Comparison of ENCODE assay signal across 28 cellular contexts in the genomic region with DNA sequence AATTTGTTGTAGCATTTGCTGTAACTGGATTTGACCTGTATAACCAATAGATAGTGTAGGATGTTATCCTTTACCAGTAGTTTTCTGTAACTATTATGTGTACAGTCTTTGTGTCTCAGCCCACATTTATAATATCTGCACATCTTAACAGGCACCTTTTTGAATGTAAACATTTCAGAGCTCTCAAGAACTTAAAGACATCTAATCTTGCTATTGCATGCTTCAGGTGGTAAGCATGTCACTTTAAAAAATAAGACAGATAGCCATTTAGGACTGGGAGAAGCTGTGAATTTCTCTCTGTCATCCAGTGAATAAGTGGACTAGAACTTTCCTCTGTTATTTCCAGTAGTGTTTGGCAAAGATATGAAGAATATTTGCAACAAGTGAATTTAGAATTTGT. TPM values are rescaled to one million over a fixed set of nuclear protein-coding genes. Genes with fewer than 3 reads are reported as not detected.
"Had no signal": no experiment of that assay in that cellular context is flagged by ENCODE, and none has a peak within 500 bp of the region (broad histone marks: within the 10 kb centered on the region; RNA-seq: fewer than 3 reads in every experiment).

No MANE protein-coding gene starts in this region.

- H3K36me3 ChIP-seq: stomach, suprapubic skin, thoracic aorta, thyroid gland, tibial artery, tibial nerve, transverse colon, upper lobe of left lung, upper lobe of right lung, uterus, vagina had no signal

- FAIRE-seq: urothelium cell line had no signal

- H3K27me3 ChIP-seq: stomach, suprapubic skin, testis, thyroid gland, tibial artery, tibial nerve, transverse colon, upper lobe of left lung, upper lobe of right lung, uterus, vagina had no signal

- H3K27ac ChIP-seq: stomach, suprapubic skin, testis, thoracic aorta, thyroid gland, tibial artery, tibial nerve, transverse colon, upper lobe of left lung, upper lobe of right lung, uterus, vagina had no signal

- H3K4me3 ChIP-seq: stomach, suprapubic skin, testis, thoracic aorta, thyroid gland, tibial artery, tibial nerve, transverse colon, upper lobe of left lung, upper lobe of right lung, uterus, vagina had no signal

- H3K9me3 ChIP-seq: stomach, suprapubic skin, testis, thoracic aorta, thyroid gland, tibial artery, tibial nerve, transverse colon, upper lobe of left lung, upper lobe of right lung, uterus, vagina had no signal

- DNase-seq: stimulated activated CD4-positive, alpha-beta T cell treated with anti-CD3 and anti-CD28 coated beads, Interleukin-2, amount 100 ng/mL, for 48 hours; stimulated activated CD4-positive, alpha-beta T cell treated with anti-CD3 and anti-CD28 coated beads, Interleukin-4, amount 100 ng/mL, for 1 hour; stimulated activated CD4-positive, alpha-beta T cell treated with anti-CD3 and anti-CD28 coated beads, Interleukin-4, amount 100 ng/mL, for 24 hours; stimulated activated CD4-positive, alpha-beta T cell treated with anti-CD3 and anti-CD28 coated beads, Interleukin-4, amount 100 ng/mL, for 4 hours; stimulated activated CD8-positive, alpha-beta memory T cell treated with anti-CD3 and anti-CD28 coated beads, Interleukin-4, amount 100 ng/mL, for 48 hours; stimulated activated naive B cell treated with anti-CD40 and anti-IgM and Interleukin-4, amounts not matched to agents 10 μg/mL and 1 μg/mL and 100 μg/mL, for 72 hours; stimulated activated naive CD4-positive, alpha-beta T cell; stimulated activated naive CD4-positive, alpha-beta T cell treated with Interleukin-2 at 50 U/mL for 16 hours; stimulated activated naive CD8-positive, alpha-beta T cell treated with anti-CD3 and anti-CD28 coated beads, Interleukin-15, amount 100 ng/mL, for 72 hours; stimulated activated naive CD8-positive, alpha-beta T cell treated with anti-CD3 and anti-CD28 coated beads, Interleukin-15, Interleukin-2, amounts not matched to agents 100 U/mL and 50 U/mL, for 24 hours; stomach; substantia nigra; testis; thyroid gland; tibial artery; transverse colon; trophoblast cell; upper lobe of left lung; upper lobe of right lung; uterus had no signal

- H3K4me1 ChIP-seq: stomach, suprapubic skin, testis, thyroid gland, tibial nerve, transverse colon, upper lobe of left lung, upper lobe of right lung, uterus, vagina had no signal

- ATAC-seq: stimulated activated effector memory CD8-positive, alpha-beta T cell treated with anti-CD3 and anti-CD28 coated beads, Interleukin-12 subunit alpha, Interleukin-12 subunit beta, amount 100 ng/mL, for 72 hours; stimulated activated memory B cell treated with anti-CD40 and anti-IgM and Interleukin-4, amounts not matched to agents 10 μg/mL and 1 μg/mL and 100 μg/mL, for 72 hours; stimulated activated naive B cell treated with anti-CD40 and anti-IgM and Interleukin-4, amounts not matched to agents 10 μg/mL and 1 μg/mL and 100 μg/mL, for 72 hours; stimulated activated naive CD8-positive, alpha-beta T cell treated with anti-CD3 and anti-CD28 coated beads, Interleukin-15, amount 100 ng/mL, for 72 hours; stimulated activated naive CD8-positive, alpha-beta T cell treated with anti-CD3 and anti-CD28 coated beads, Interleukin-15, Interleukin-2, amounts not matched to agents 100 U/mL and 50 U/mL, for 24 hours; upper lobe of right lung had no signal

RNA-seq across cellular contexts. Expression of a gene that starts 22.6 kb away (rescaled TPM):
- polyA plus RNA-seq: stomach, urinary bladder had no signal
